In the genomic region with DNA sequence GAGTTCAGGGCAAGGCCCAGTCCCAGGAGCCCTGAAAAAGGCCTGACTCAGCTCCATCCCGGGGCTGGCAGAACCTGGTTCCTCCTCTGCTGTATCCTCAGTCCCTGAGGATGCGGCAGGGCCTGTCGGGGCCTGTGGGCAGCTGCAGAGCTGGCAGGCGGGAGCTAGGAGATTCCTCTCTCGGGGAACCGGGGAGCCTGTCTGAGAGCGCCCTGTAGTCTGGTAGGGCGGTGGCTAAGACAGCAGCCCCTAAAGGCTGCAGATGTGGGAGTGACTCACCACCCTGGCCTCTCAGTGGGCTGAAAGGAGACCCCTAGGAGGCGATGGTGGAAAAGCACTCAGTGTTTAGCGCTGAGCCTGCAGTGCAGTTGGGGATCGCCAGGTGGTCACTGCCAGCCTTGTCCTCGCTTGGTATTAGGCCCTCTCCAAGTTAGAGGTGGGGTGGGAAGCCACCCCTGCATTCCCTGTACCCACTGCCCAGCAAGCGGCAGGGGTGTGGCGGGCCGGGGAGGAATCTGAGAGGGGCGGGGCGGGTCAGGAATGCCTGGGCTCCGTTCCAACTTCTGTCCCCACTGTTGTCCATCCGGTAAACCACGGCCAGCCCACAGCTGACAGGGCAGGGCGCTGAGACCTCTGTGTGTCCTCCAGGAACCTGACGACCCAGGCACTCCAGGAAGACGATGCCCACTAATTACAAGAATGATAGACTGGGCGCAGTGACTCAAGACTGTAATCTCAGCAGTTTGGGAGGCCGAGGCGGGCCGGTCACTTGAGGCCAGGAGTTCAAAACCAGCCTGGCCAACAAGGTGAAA, we compare ENCODE assay signal across 1 cellular context.
TF ChIP-seq lines count a peak whose summit lies in the region.

No MANE protein-coding gene starts in this region.

TF ChIP-seq in HepG2, 621 proteins besides CTCF, POLR2A, EP300 and RAD21 (continued from another document and continues in another):
- TF ChIP-seq, protein P1, sequence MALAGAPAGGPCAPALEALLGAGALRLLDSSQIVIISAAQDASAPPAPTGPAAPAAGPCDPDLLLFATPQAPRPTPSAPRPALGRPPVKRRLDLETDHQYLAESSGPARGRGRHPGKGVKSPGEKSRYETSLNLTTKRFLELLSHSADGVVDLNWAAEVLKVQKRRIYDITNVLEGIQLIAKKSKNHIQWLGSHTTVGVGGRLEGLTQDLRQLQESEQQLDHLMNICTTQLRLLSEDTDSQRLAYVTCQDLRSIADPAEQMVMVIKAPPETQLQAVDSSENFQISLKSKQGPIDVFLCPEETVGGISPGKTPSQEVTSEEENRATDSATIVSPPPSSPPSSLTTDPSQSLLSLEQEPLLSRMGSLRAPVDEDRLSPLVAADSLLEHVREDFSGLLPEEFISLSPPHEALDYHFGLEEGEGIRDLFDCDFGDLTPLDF (CRISPR knock-in tag; IDR thresholded peaks at IDR 0.05): no peak
- TF ChIP-seq, protein P2, sequence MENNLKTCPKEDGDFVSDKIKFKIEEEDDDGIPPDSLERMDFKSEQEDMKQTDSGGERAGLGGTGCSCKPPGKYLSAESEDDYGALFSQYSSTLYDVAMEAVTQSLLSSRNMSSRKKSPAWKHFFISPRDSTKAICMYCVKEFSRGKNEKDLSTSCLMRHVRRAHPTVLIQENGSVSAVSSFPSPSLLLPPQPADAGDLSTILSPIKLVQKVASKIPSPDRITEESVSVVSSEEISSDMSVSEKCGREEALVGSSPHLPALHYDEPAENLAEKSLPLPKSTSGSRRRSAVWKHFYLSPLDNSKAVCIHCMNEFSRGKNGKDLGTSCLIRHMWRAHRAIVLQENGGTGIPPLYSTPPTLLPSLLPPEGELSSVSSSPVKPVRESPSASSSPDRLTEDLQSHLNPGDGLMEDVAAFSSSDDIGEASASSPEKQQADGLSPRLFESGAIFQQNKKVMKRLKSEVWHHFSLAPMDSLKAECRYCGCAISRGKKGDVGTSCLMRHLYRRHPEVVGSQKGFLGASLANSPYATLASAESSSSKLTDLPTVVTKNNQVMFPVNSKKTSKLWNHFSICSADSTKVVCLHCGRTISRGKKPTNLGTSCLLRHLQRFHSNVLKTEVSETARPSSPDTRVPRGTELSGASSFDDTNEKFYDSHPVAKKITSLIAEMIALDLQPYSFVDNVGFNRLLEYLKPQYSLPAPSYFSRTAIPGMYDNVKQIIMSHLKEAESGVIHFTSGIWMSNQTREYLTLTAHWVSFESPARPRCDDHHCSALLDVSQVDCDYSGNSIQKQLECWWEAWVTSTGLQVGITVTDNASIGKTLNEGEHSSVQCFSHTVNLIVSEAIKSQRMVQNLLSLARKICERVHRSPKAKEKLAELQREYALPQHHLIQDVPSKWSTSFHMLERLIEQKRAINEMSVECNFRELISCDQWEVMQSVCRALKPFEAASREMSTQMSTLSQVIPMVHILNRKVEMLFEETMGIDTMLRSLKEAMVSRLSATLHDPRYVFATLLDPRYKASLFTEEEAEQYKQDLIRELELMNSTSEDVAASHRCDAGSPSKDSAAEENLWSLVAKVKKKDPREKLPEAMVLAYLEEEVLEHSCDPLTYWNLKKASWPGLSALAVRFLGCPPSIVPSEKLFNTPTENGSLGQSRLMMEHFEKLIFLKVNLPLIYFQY (CRISPR knock-in tag; IDR thresholded peaks at IDR 0.05; ENCODE audit: borderline replicate concordance): 0 out of 2 replicates have a peak, but pooled peaks have one; percentile 27
- TF ChIP-seq SIN3A (IDR thresholded peaks at IDR 0.05; ENCODE audit: borderline replicate concordance, low read depth, low read length) (no peak), FOSL2 (CRISPR knock-in tag; IDR thresholded peaks at IDR 0.05) (peak; percentile 90), ARHGAP35 (CRISPR knock-in tag; IDR thresholded peaks at IDR 0.05; ENCODE audit: borderline replicate concordance) (no peak), ZNF557 (CRISPR knock-in tag; IDR thresholded peaks at IDR 0.05) (no peak), TCF7L2 (IDR thresholded peaks at IDR 0.05; ENCODE audit: low read depth, low read length) (no peak), SP5 (CRISPR knock-in tag; IDR thresholded peaks at IDR 0.05; ENCODE audit: borderline replicate concordance, low read depth) (peak; percentile 79), ADNP (CRISPR knock-in tag; IDR thresholded peaks at IDR 0.05) (peak; percentile 57; the same call in 1 of the 2 replicates), ZNF652 (CRISPR knock-in tag; IDR thresholded peaks at IDR 0.05; ENCODE audit: borderline replicate concordance, low read depth) (no peak), BORCS8-MEF2B (CRISPR knock-in tag; IDR thresholded peaks at IDR 0.05) (0 out of 2 replicates have a peak, but pooled peaks have one; percentile 30), ETV5 (CRISPR knock-in tag; IDR thresholded peaks at IDR 0.05; ENCODE audit: borderline replicate concordance) (peak; percentile 57), ZNF205 (CRISPR knock-in tag; IDR thresholded peaks at IDR 0.05) (0 out of 2 replicates have a peak, but pooled peaks have one; percentile 10), DNMT1 (CRISPR knock-in tag; IDR thresholded peaks at IDR 0.05) (no peak), ESRRA (CRISPR knock-in tag; IDR thresholded peaks at IDR 0.05; ENCODE audit: low read depth) (0 out of 2 replicates have a peak, but pooled peaks have one; percentile 10), ZNF12 (CRISPR knock-in tag; IDR thresholded peaks at IDR 0.05) (0 out of 2 replicates have a peak, but pooled peaks have one; percentile 7), HMGA1 (CRISPR knock-in tag; conservative IDR thresholded peaks at IDR 0.05) (no peak), ZNF572 (CRISPR knock-in tag; IDR thresholded peaks at IDR 0.05) (peak; percentile 50; the same call in 1 of the 2 replicates), ZNF350 (CRISPR knock-in tag; IDR thresholded peaks at IDR 0.05; ENCODE audit: borderline replicate concordance, low read depth) (peak; percentile 32; the same call in 1 of the 2 replicates), ZBTB7A (CRISPR knock-in tag; IDR thresholded peaks at IDR 0.05) (peak; percentile 92), MEIS2 (CRISPR knock-in tag; IDR thresholded peaks at IDR 0.05) (peak; percentile 45; the same call in 1 of the 2 replicates), U2AF2 (IDR thresholded peaks at IDR 0.05; ENCODE audit: low read depth, low read length) (no peak), MIER3 (CRISPR knock-in tag; IDR thresholded peaks at IDR 0.05; ENCODE audit: borderline replicate concordance) (no peak), ZNF326 (CRISPR knock-in tag; IDR thresholded peaks at IDR 0.05; ENCODE audit: borderline replicate concordance) (no peak), JUND (CRISPR knock-in tag; IDR thresholded peaks at IDR 0.05) (peak; percentile 83), ERF (CRISPR knock-in tag; IDR thresholded peaks at IDR 0.05) (no peak), DPF2 (CRISPR knock-in tag; IDR thresholded peaks at IDR 0.05; ENCODE audit: borderline replicate concordance, low read depth) (peak; percentile 82), MAZ (IDR thresholded peaks at IDR 0.05; ENCODE audit: borderline replicate concordance, low read depth, low read length) (peak; percentile 78; the same call in 1 of the 2 replicates), MAZ (CRISPR knock-in tag; IDR thresholded peaks at IDR 0.05; ENCODE audit: low read depth) (no peak), MEF2D (CRISPR knock-in tag; IDR thresholded peaks at IDR 0.05) (peak; percentile 64; the same call in 1 of the 2 replicates)
- TF ChIP-seq, protein P3, sequence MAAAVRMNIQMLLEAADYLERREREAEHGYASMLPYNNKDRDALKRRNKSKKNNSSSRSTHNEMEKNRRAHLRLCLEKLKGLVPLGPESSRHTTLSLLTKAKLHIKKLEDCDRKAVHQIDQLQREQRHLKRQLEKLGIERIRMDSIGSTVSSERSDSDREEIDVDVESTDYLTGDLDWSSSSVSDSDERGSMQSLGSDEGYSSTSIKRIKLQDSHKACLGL (CRISPR knock-in tag; IDR thresholded peaks at IDR 0.05): no peak
- TF ChIP-seq, protein P4, sequence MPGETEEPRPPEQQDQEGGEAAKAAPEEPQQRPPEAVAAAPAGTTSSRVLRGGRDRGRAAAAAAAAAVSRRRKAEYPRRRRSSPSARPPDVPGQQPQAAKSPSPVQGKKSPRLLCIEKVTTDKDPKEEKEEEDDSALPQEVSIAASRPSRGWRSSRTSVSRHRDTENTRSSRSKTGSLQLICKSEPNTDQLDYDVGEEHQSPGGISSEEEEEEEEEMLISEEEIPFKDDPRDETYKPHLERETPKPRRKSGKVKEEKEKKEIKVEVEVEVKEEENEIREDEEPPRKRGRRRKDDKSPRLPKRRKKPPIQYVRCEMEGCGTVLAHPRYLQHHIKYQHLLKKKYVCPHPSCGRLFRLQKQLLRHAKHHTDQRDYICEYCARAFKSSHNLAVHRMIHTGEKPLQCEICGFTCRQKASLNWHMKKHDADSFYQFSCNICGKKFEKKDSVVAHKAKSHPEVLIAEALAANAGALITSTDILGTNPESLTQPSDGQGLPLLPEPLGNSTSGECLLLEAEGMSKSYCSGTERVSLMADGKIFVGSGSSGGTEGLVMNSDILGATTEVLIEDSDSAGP (CRISPR knock-in tag; IDR thresholded peaks at IDR 0.05; ENCODE audit: borderline replicate concordance): peak; percentile 76; the same call in 1 of the 2 replicates
- TF ChIP-seq, protein P5, sequence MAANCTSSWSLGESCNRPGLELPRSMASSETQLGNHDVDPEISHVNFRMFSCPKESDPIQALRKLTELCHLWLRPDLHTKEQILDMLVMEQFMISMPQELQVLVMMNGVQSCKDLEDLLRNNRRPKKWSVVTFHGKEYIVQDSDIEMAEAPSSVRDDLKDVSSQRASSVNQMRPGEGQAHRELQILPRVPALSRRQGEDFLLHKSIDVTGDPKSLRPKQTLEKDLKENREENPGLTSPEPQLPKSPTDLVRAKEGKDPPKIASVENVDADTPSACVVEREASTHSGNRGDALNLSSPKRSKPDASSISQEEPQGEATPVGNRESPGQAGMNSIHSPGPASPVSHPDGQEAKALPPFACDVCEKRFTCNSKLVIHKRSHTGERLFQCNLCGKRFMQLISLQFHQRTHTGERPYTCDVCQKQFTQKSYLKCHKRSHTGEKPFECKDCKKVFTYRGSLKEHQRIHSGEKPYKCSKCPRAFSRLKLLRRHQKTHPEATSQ (CRISPR knock-in tag; IDR thresholded peaks at IDR 0.05; ENCODE audit: borderline replicate concordance): no peak
- TF ChIP-seq, protein P6, sequence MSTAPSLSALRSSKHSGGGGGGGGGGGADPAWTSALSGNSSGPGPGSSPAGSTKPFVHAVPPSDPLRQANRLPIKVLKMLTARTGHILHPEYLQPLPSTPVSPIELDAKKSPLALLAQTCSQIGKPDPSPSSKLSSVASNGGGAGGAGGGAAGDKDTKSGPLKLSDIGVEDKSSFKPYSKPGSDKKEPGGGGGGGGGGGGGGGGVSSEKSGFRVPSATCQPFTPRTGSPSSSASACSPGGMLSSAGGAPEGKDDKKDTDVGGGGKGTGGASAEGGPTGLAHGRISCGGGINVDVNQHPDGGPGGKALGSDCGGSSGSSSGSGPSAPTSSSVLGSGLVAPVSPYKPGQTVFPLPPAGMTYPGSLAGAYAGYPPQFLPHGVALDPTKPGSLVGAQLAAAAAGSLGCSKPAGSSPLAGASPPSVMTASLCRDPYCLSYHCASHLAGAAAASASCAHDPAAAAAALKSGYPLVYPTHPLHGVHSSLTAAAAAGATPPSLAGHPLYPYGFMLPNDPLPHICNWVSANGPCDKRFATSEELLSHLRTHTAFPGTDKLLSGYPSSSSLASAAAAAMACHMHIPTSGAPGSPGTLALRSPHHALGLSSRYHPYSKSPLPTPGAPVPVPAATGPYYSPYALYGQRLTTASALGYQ (CRISPR knock-in tag; IDR thresholded peaks at IDR 0.05): no peak
- TF ChIP-seq, protein P7, sequence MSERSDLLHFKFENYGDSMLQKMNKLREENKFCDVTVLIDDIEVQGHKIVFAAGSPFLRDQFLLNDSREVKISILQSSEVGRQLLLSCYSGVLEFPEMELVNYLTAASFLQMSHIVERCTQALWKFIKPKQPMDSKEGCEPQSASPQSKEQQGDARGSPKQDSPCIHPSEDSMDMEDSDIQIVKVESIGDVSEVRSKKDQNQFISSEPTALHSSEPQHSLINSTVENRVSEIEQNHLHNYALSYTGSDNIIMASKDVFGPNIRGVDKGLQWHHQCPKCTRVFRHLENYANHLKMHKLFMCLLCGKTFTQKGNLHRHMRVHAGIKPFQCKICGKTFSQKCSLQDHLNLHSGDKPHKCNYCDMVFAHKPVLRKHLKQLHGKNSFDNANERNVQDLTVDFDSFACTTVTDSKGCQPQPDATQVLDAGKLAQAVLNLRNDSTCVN (CRISPR knock-in tag; IDR thresholded peaks at IDR 0.05; ENCODE audit: borderline replicate concordance): peak; percentile 3; the same call in 1 of the 2 replicates
- TF ChIP-seq, protein P8, sequence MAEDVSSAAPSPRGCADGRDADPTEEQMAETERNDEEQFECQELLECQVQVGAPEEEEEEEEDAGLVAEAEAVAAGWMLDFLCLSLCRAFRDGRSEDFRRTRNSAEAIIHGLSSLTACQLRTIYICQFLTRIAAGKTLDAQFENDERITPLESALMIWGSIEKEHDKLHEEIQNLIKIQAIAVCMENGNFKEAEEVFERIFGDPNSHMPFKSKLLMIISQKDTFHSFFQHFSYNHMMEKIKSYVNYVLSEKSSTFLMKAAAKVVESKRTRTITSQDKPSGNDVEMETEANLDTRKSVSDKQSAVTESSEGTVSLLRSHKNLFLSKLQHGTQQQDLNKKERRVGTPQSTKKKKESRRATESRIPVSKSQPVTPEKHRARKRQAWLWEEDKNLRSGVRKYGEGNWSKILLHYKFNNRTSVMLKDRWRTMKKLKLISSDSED (CRISPR knock-in tag; IDR thresholded peaks at IDR 0.05): no peak
- TF ChIP-seq, protein P9, sequence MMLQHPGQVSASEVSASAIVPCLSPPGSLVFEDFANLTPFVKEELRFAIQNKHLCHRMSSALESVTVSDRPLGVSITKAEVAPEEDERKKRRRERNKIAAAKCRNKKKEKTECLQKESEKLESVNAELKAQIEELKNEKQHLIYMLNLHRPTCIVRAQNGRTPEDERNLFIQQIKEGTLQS (CRISPR knock-in tag; IDR thresholded peaks at IDR 0.05): 0 out of 2 replicates have a peak, but pooled peaks have one; percentile 23
- TF ChIP-seq, protein P10, sequence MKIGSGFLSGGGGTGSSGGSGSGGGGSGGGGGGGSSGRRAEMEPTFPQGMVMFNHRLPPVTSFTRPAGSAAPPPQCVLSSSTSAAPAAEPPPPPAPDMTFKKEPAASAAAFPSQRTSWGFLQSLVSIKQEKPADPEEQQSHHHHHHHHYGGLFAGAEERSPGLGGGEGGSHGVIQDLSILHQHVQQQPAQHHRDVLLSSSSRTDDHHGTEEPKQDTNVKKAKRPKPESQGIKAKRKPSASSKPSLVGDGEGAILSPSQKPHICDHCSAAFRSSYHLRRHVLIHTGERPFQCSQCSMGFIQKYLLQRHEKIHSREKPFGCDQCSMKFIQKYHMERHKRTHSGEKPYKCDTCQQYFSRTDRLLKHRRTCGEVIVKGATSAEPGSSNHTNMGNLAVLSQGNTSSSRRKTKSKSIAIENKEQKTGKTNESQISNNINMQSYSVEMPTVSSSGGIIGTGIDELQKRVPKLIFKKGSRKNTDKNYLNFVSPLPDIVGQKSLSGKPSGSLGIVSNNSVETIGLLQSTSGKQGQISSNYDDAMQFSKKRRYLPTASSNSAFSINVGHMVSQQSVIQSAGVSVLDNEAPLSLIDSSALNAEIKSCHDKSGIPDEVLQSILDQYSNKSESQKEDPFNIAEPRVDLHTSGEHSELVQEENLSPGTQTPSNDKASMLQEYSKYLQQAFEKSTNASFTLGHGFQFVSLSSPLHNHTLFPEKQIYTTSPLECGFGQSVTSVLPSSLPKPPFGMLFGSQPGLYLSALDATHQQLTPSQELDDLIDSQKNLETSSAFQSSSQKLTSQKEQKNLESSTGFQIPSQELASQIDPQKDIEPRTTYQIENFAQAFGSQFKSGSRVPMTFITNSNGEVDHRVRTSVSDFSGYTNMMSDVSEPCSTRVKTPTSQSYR (CRISPR knock-in tag; IDR thresholded peaks at IDR 0.05; ENCODE audit: borderline replicate concordance): no peak
